9 cellular contexts compared by ENCODE assay signal in genomic region chr4:55906999-55907398, GRCh38. TPM values are rescaled to one million over a fixed set of nuclear protein-coding genes. Genes with fewer than 3 reads are reported as not detected.
DNase-seq lines count a peak whose midpoint lies in the region; ATAC-seq and TF ChIP-seq lines count a peak whose summit lies in the region.
"Had no signal": no experiment of that assay in that cellular context is flagged by ENCODE, and none has a peak within 500 bp of the region (broad histone marks: within the 10 kb centered on the region; RNA-seq: fewer than 3 reads in every experiment).

No MANE protein-coding gene starts in this region.

- peaks cover 23% of the 10 kb centered on the region for H3K36me3 Mint-ChIP-seq in CD4-positive, CD25-positive, alpha-beta regulatory T cell
- peaks cover 18% of the 10 kb centered on the region for H3K36me3 Mint-ChIP-seq in T-cell

- TF ChIP-seq CTCF in fibroblast of mammary gland (conservative IDR thresholded peaks at IDR 0.05; ENCODE audit: control insufficient read depth, insufficient read depth, low read depth, low read length) (no peak), testis (IDR thresholded peaks at IDR 0.05) (no peak)

- no peak for TF ChIP-seq POLR2A in testis (IDR thresholded peaks at IDR 0.05)

- H3K9me3 Mint-ChIP-seq in CD4-positive, CD25-positive, alpha-beta regulatory T cell = peaks cover 0 to 2% (median 0%) of the 10 kb centered on the region in 7 donors
- H3K9me3 Mint-ChIP-seq in T-cell = no peaks in the 10 kb centered on the region

- peaks cover 7 to 30% (median 26%) of the 10 kb centered on the region in 4 donors for H3K4me1 Mint-ChIP-seq in CD4-positive, CD25-positive, alpha-beta regulatory T cell
- H3K4me1 Mint-ChIP-seq in T-cell = peaks cover 19 to 30% (median 24%) of the 10 kb centered on the region in 3 donors

- peaks cover 32% of the 10 kb centered on the region for H3K36me3 ChIP-seq in CD4-positive, CD25-positive, alpha-beta regulatory T cell (ENCODE audit: control insufficient read depth, insufficient read depth, low read length)
- no peaks in the 10 kb centered on the region for H3K36me3 ChIP-seq in testis (ENCODE audit: low read depth, missing control alignments)

- POLR2A ChIA-PET in T-cell (lab: Charles Lee) = interaction anchor here in 1 of 2 donors (0.6 kb wide), 1 partner anchor 126 kb away, joined by 3 read pairs; no protein-coding TSS in a partner anchor

- H3K27ac ChIP-seq in CD4-positive, CD25-positive, alpha-beta regulatory T cell (ENCODE audit: insufficient read depth, low read length, poor library complexity, severe bottlenecking) = peak overlapping the region; percentile 15
- no peak overlapping the region for H3K27ac ChIP-seq in testis

- ATAC-seq in CD4-positive, CD25-positive, alpha-beta regulatory T cell (ENCODE audit: low read depth in 2 of 2) = peak; percentile 63 to 78
- ATAC-seq in T-cell (replicated peaks in 1 of 4) (peak; percentile 29 to 65 (median 58)), GM21526 (IDR thresholded peaks at IDR 0.05; ENCODE audit: low FRiP score, unreplicated experiment) (no peak)

- H3K27me3 Mint-ChIP-seq in CD4-positive, CD25-positive, alpha-beta regulatory T cell = no peaks in the 10 kb centered on the region
- H3K27me3 Mint-ChIP-seq in T-cell = no peaks in the 10 kb centered on the region

- no peaks in the 10 kb centered on the region for H3K9me3 ChIP-seq in CD4-positive, CD25-positive, alpha-beta regulatory T cell (ENCODE audit: control insufficient read depth in 2 of 2, low read length in 2 of 2)
- H3K9me3 ChIP-seq in testis = no peaks in the 10 kb centered on the region

- WGBS in testis, 2 donors = 67 to 74% methylated on average over 3 of the region's 3 CpGs

- peak overlapping the region in 2 of 3 donors; percentile 68 to 90 for H3K27ac Mint-ChIP-seq in CD4-positive, CD25-positive, alpha-beta regulatory T cell
- peak overlapping the region; percentile 76 to 80 for H3K27ac Mint-ChIP-seq in T-cell

- peaks cover 10% of the 10 kb centered on the region for H3K4me1 ChIP-seq in CD4-positive, CD25-positive, alpha-beta regulatory T cell (ENCODE audit: control insufficient read depth, insufficient read depth, low read length, poor library complexity, severe bottlenecking)
- H3K4me1 ChIP-seq in testis = no peaks in the 10 kb centered on the region

- DNase-seq in CD4-positive, CD25-positive, alpha-beta regulatory T cell = peak in 1 of 3 donors; percentile 41
- DNase-seq in ELR (ENCODE audit: low read depth) = peak; percentile 63
- DNase-seq in T-cell = no peak
- DNase-seq in fibroblast of mammary gland (ENCODE audit: low read depth) = peak; percentile 46
- no peak for DNase-seq in NCI-H1436 treated with DMSO at 0.1 percent for 48 hours (lab: John Stamatoyannopoulos, UW)
- no peak for DNase-seq in testis
- DNase-seq: KG1, T-helper 9 cell had no signal

- intact Hi-C loops in testis (cut with DNase I; ENCODE audit: low total_unique reads) = no loop called here

- peak overlapping the region; percentile 82 for H3K4me3 ChIP-seq in CD4-positive, CD25-positive, alpha-beta regulatory T cell (ENCODE audit: low read depth, low read length)
- H3K4me3 ChIP-seq in fibroblast of mammary gland (ENCODE audit: control insufficient read depth, low read depth, low read length) = no peak overlapping the region
- no peak overlapping the region for H3K4me3 ChIP-seq in testis

- peak overlapping the region; percentile 23 to 88 (median 68) for H3K4me3 Mint-ChIP-seq in CD4-positive, CD25-positive, alpha-beta regulatory T cell
- peak overlapping the region; percentile 37 to 55 (median 46) for H3K4me3 Mint-ChIP-seq in T-cell

- CTCF ChIA-PET in T-cell (lab: Charles Lee) = no interaction called here

- H3K27me3 ChIP-seq in CD4-positive, CD25-positive, alpha-beta regulatory T cell (ENCODE audit: control insufficient read depth, insufficient read depth, low read length) = no peaks in the 10 kb centered on the region
- H3K27me3 ChIP-seq in testis = no peaks in the 10 kb centered on the region

RNA-seq across cellular contexts. Expression of gene CEP135, which starts 41.7 kb away (rescaled TPM):
- total RNA-seq in CD4-positive, CD25-positive, alpha-beta regulatory T cell = 23.9 TPM
- polyA plus RNA-seq in CD4-positive, CD25-positive, alpha-beta regulatory T cell = 10 to 100 TPM in 3 of 4 donors, 1 to 10 TPM in 1; 9.3 to 13.6 (median 10.4) TPM
- total RNA-seq in T-cell (10 to 100 TPM; 17.3 to 24.5 (median 21.7) TPM), testis (10 to 100 TPM; 19.9 to 28.4 TPM)
- 5.2 TPM for polyA plus RNA-seq in testis (ENCODE audit: insufficient read depth, low read depth, low replicate concordance)

RNA-seq across cellular contexts. Expression of gene EXOC1, which starts 53.6 kb away (rescaled TPM):
- total RNA-seq in CD4-positive, CD25-positive, alpha-beta regulatory T cell = 23.3 TPM
- polyA plus RNA-seq in CD4-positive, CD25-positive, alpha-beta regulatory T cell = 10 to 100 TPM; 14.8 to 24.3 (median 16.1) TPM
- total RNA-seq in T-cell (10 to 100 TPM; 20.8 to 37.0 (median 34.7) TPM), testis (10 to 100 TPM; 40.4 to 46.4 TPM)
- polyA plus RNA-seq in testis (ENCODE audit: insufficient read depth, low read depth, low replicate concordance) = 29.4 TPM

Comparison
In these comparisons a context has a peak if more than half of its experiments do, and no peak if none do; other contexts are left out.
1. DNase-seq: peak in ELR (single experiment) and fibroblast of mammary gland (single experiment); none in T-cell (0 of 34), NCI-H1436 treated with DMSO at 0.1 percent for 48 hours (single experiment) and testis (single experiment).